Comparison of ENCODE assay signal across 22 cellular contexts in genomic region chr6:701696-702479, GRCh38. TPM values are rescaled to one million over a fixed set of nuclear protein-coding genes. Genes with fewer than 3 reads are reported as not detected.
A peak's percentile ranks its signal among the peaks of the same experiment; 100 is the strongest.
DNase-seq lines count a peak whose midpoint lies in the region; ATAC-seq and TF ChIP-seq lines count a peak whose summit lies in the region.
"Had no signal": no experiment of that assay in that cellular context is flagged by ENCODE, and none has a peak within 500 bp of the region (broad histone marks: within the 10 kb centered on the region; RNA-seq: fewer than 3 reads in every experiment).

No MANE protein-coding gene starts in this region.

- H3K4me3 ChIP-seq in GM06990 (replicated peaks; ENCODE audit: low read depth, low read length), result no peak overlapping the region
- no peak overlapping the region for H3K4me3 ChIP-seq in HUES48 (ENCODE audit: low read depth, low read length)
- no peak overlapping the region for H3K4me3 ChIP-seq in MG63
- H3K4me3 ChIP-seq: upper lobe of left lung had no signal

- no peak for DNase-seq in GM06990 (ENCODE audit: extremely low read depth, insufficient read length)
- DNase-seq in WTC11 (ENCODE audit: low spot score), result peak; percentile 30
- peak; percentile 37 for DNase-seq in iPS-NIHi11 (ENCODE audit: low spot score)
- DNase-seq in glutamatergic neuron, result no peak
- no peak for DNase-seq in NCI-H1436 treated with DMSO at 0.1 percent for 48 hours (lab: John Stamatoyannopoulos, UW)
- no peak for DNase-seq in MG63
- DNase-seq: activated B cell treated with CpG ODN at 0.5 μM for 24 hours; activated effector memory CD4-positive, alpha-beta T cell treated with anti-CD3 and anti-CD28 coated beads, Interleukin-2, amount 50 U/mL, for 16 hours; C1 segment of cervical spinal cord; cortex of kidney; DMS53; erythroblast; NCI-H2029 treated with DMSO at 0.1 percent for 48 hours; NCI-H524 treated with DMSO at 0.1 percent for 48 hours; RPMI8226; T-helper 1 cell; upper lobe of left lung had no signal

- H3K9ac ChIP-seq in HUES48 (ENCODE audit: low read depth, low read length), result no peak overlapping the region

- H3K27ac ChIP-seq in HUES48 (ENCODE audit: low read depth, low read length), result peak overlapping the region; percentile 46
- H3K27ac ChIP-seq: upper lobe of left lung had no signal

- peak overlapping the region; percentile 73; the same call in 1 of the 2 replicates for H3K27ac Mint-ChIP-seq in WTC11
- no peak overlapping the region for H3K27ac Mint-ChIP-seq in glutamatergic neuron (ENCODE audit: unreplicated experiment)
- H3K27ac Mint-ChIP-seq: activated B cell treated with CpG ODN at 0.5 μM for 24 hours; memory B cell; nephron; stimulated activated naive CD8-positive, alpha-beta T cell treated with anti-CD3 and anti-CD28 coated beads, Interleukin-15, Interleukin-2, amounts not matched to agents 100 ng/mL and 50 ng/mL, for 24 hours had no signal

- ATAC-seq in WTC11 (peak; percentile 73), esophagus mucosa (no peak)

- H3K9me3 Mint-ChIP-seq in WTC11, result no peaks in the 10 kb centered on the region
- H3K9me3 Mint-ChIP-seq in glutamatergic neuron (ENCODE audit: unreplicated experiment), result peaks cover 1% of the 10 kb centered on the region
- H3K9me3 Mint-ChIP-seq: activated B cell treated with CpG ODN at 0.5 μM for 24 hours; memory B cell; nephron; stimulated activated naive CD8-positive, alpha-beta T cell treated with anti-CD3 and anti-CD28 coated beads, Interleukin-15, Interleukin-2, amounts not matched to agents 100 ng/mL and 50 ng/mL, for 24 hours had no signal

- H3K36me3 ChIP-seq in GM06990 (ENCODE audit: control insufficient read depth, insufficient read depth, low read length), result no peaks in the 10 kb centered on the region
- H3K36me3 ChIP-seq in HUES48 (ENCODE audit: control insufficient read depth, insufficient read depth, low read length), result peaks cover 12% of the 10 kb centered on the region; the same call in 1 of the 2 replicates
- no peaks in the 10 kb centered on the region for H3K36me3 ChIP-seq in MG63
- H3K36me3 ChIP-seq: upper lobe of left lung had no signal

- POLR2A ChIA-PET in WTC11 (lab: Charles Lee), result no interaction called here

- H3K36me3 Mint-ChIP-seq in WTC11 (no peaks in the 10 kb centered on the region), glutamatergic neuron (ENCODE audit: unreplicated experiment) (no peaks in the 10 kb centered on the region)
- H3K36me3 Mint-ChIP-seq: memory B cell had no signal

- CTCF ChIA-PET in WTC11 (lab: Charles Lee), result interaction anchor here (0.6 to 3.2 kb wide), 18 partner anchors 9 to 695 kb away, joined by 3 to 27 read pairs (median 7); partner anchors contain the start of gene EXOC2

- peaks cover 58% of the 10 kb centered on the region for H3K4me1 ChIP-seq in HUES48 (ENCODE audit: control insufficient read depth, insufficient read depth, low read length)
- H3K4me1 ChIP-seq: upper lobe of left lung had no signal

- peak; percentile 36 for TF ChIP-seq CTCF in GM06990 (IDR thresholded peaks at IDR 0.05; ENCODE audit: insufficient read depth, low read length, poor library complexity, severe bottlenecking)
- TF ChIP-seq CTCF in WTC11 (IDR thresholded peaks at IDR 0.05), result no peak
- TF ChIP-seq CTCF in glutamatergic neuron (IDR thresholded peaks at IDR 0.05; ENCODE audit: partially characterized antibody, unreplicated experiment), result no peak

- H3K4me1 Mint-ChIP-seq in WTC11 (peaks cover 41% of the 10 kb centered on the region), glutamatergic neuron (ENCODE audit: low read depth, unreplicated experiment) (no peaks in the 10 kb centered on the region)
- H3K4me1 Mint-ChIP-seq: activated B cell treated with CpG ODN at 0.5 μM for 24 hours, memory B cell, nephron had no signal

- H3K4me3 Mint-ChIP-seq in WTC11 (no peak overlapping the region), glutamatergic neuron (ENCODE audit: unreplicated experiment) (no peak overlapping the region)
- H3K4me3 Mint-ChIP-seq: activated B cell treated with CpG ODN at 0.5 μM for 24 hours; memory B cell; nephron; stimulated activated naive CD8-positive, alpha-beta T cell treated with anti-CD3 and anti-CD28 coated beads, Interleukin-15, Interleukin-2, amounts not matched to agents 100 ng/mL and 50 ng/mL, for 24 hours had no signal

- H3K9me3 ChIP-seq in HUES48 (ENCODE audit: control insufficient read depth, insufficient read depth, low read length) (no peaks in the 10 kb centered on the region), MG63 (no peaks in the 10 kb centered on the region)
- H3K9me3 ChIP-seq: upper lobe of left lung had no signal

- H3K27me3 ChIP-seq in GM06990 (replicated peaks; ENCODE audit: control insufficient read depth, insufficient read depth, low read length) (no peaks in the 10 kb centered on the region), HUES48 (ENCODE audit: control insufficient read depth, insufficient read depth, low read length) (no peaks in the 10 kb centered on the region), MG63 (no peaks in the 10 kb centered on the region)
- H3K27me3 ChIP-seq: upper lobe of left lung had no signal

- H3K27me3 Mint-ChIP-seq in WTC11 (ENCODE audit: low read depth) (no peaks in the 10 kb centered on the region), glutamatergic neuron (ENCODE audit: unreplicated experiment) (peaks cover 2% of the 10 kb centered on the region)

TF ChIP-seq in WTC11, 78 proteins besides CTCF, POLR2A, EP300 and RAD21:
- TF ChIP-seq MXD4 (CRISPR knock-in tag; IDR thresholded peaks at IDR 0.05; ENCODE audit: borderline replicate concordance), result no peak
- TF ChIP-seq MAX (CRISPR knock-in tag; IDR thresholded peaks at IDR 0.05), result no peak
- no peak for TF ChIP-seq NFATC4 (CRISPR knock-in tag; IDR thresholded peaks at IDR 0.05)
- no peak for TF ChIP-seq OVOL2 (CRISPR knock-in tag; IDR thresholded peaks at IDR 0.05; ENCODE audit: borderline replicate concordance)
- TF ChIP-seq ELF4 (CRISPR knock-in tag; IDR thresholded peaks at IDR 0.05; ENCODE audit: low read depth), result no peak
TF ChIP-seq in WTC11: peak in this region for 0.

RNA-seq across cellular contexts. Expression of gene EXOC2, which starts 8.9 kb away (rescaled TPM):
- total RNA-seq in WTC11 (2021), result 39.6 to 45.7 TPM (median 40.2 TPM) in 3 replicates
- total RNA-seq in glutamatergic neuron (ENCODE audit: unreplicated experiment), result 31.3 TPM
- 17.1 TPM for total RNA-seq in esophagus mucosa
- 16.9 and 19.7 TPM in 2 replicates for total RNA-seq in MG63 (2014; rRNA removed; shearing (Covaris generic); ENCODE audit: low replicate concordance)

RNA-seq across cellular contexts. Expression of gene HUS1B, which starts 45.0 kb away (rescaled TPM):
- 0.89 to 1.1 TPM (median 0.89 TPM) in 3 replicates for total RNA-seq in WTC11 (2021)
- 1.1 TPM for total RNA-seq in glutamatergic neuron (ENCODE audit: unreplicated experiment)
- 0.40 TPM for total RNA-seq in esophagus mucosa
- 0.22 TPM in 1 of 2 replicates, not detected in the other for total RNA-seq in MG63 (2014; rRNA removed; shearing (Covaris generic); ENCODE audit: low replicate concordance)

Comparison
In these comparisons a context has a peak if more than half of its experiments do, and no peak if none do; other contexts are left out.
1. DNase-seq: peak in WTC11 (single experiment) and iPS-NIHi11 (single experiment); none in GM06990 (single experiment), glutamatergic neuron (single experiment), NCI-H1436 treated with DMSO at 0.1 percent for 48 hours (single experiment) and MG63 (single experiment).